In the genomic region with DNA sequence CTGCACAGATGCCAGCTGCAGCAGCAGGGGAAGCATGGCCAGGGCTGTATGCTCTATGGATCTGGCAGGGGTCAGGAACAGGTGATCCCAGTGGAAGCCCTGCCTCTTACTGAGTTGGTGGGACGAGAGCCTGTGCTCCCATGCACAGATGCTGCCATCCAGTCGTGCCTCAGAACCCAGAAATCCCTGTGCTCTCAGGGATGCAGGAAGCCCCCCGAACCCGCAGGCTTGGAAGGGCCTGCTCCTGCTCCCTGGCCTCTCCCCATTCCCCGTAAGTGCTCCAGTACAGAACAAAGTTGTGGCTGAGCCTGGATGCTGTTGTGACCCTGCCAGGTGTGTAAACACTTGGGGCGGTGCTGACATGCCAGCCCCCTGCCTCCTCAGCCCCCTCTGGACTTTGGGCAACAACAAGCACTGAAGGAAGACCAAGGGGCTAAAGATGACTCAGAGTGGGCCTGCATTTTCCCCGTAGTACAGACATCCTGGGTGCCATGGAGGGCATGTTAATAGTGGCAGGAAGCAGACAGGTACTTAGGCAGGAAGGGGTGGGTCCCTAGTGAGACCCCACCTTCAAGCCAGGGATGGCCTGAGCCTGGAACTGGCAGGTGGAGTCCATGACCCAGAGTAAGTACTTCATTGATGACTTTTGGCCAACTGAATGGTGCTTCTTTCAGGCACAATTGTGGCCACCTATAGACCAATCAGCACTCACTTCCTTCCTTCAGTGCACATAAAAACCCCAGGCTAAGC, we compare ENCODE assay signal across 23 cellular contexts.
DNase-seq lines count a peak whose midpoint lies in the region; ATAC-seq and TF ChIP-seq lines count a peak whose summit lies in the region.
"Had no signal": no experiment of that assay in that cellular context is flagged by ENCODE, and none has a peak within 500 bp of the region (broad histone marks: within the 10 kb centered on the region; RNA-seq: fewer than 3 reads in every experiment).

No MANE protein-coding gene starts in this region.

- no peaks in the 10 kb centered on the region for H3K27me3 Mint-ChIP-seq in activated T-helper 2 cell treated with anti-CD3 and anti-CD28 coated beads, Interferon-gamma antibody, Interleukin-2, Interleukin-4, amounts not matched to agents 10 μg/mL and 5 μg/mL and 100 μg/mL, durations not matched to agents 14 hours and 24 hours and 36 hours (ENCODE audit: low read depth)
- H3K27me3 Mint-ChIP-seq: CD4-positive, alpha-beta T cell; CD8-positive, alpha-beta memory T cell had no signal

- no peak overlapping the region for H3K4me3 Mint-ChIP-seq in stimulated activated effector memory CD8-positive, alpha-beta T cell treated with anti-CD3 and anti-CD28 coated beads, Interleukin-12 subunit alpha, Interleukin-12 subunit beta, amount 100 ng/mL, for 72 hours
- no peak overlapping the region for H3K4me3 Mint-ChIP-seq in activated T-helper 2 cell treated with anti-CD3 and anti-CD28 coated beads, Interferon-gamma antibody, Interleukin-2, Interleukin-4, amounts not matched to agents 10 μg/mL and 5 μg/mL and 100 μg/mL, durations not matched to agents 14 hours and 24 hours and 36 hours (ENCODE audit: low read depth)
- H3K4me3 Mint-ChIP-seq: CD14-positive monocyte; CD4-positive, alpha-beta T cell; CD8-positive, alpha-beta memory T cell; GM23338; H9 had no signal

- H3K9me3 Mint-ChIP-seq in stimulated activated effector memory CD8-positive, alpha-beta T cell treated with anti-CD3 and anti-CD28 coated beads, Interleukin-12 subunit alpha, Interleukin-12 subunit beta, amount 100 ng/mL, for 72 hours: peaks cover 5% of the 10 kb centered on the region
- H3K9me3 Mint-ChIP-seq in activated T-helper 2 cell treated with anti-CD3 and anti-CD28 coated beads, Interferon-gamma antibody, Interleukin-2, Interleukin-4, amounts not matched to agents 10 μg/mL and 5 μg/mL and 100 μg/mL, durations not matched to agents 14 hours and 24 hours and 36 hours: peaks cover 20% of the 10 kb centered on the region

- no peaks in the 10 kb centered on the region for H3K9me3 ChIP-seq in upper lobe of right lung
- no peaks in the 10 kb centered on the region for H3K9me3 ChIP-seq in SJCRH30 (replicated peaks)
- H3K9me3 ChIP-seq: A549, BE2C had no signal

- H3K4me3 ChIP-seq in upper lobe of right lung (no peak overlapping the region), SJCRH30 (no peak overlapping the region)
- H3K4me3 ChIP-seq: A549; BLaER1 treated with 17β-estradiol and CSF1 and Interleukin-3, amounts not matched to agents 10 nM and 100 nM; GM23338 had no signal

- DNase-seq in left ventricle myocardium superior: peak; percentile 9
- DNase-seq in cardiac septum (ENCODE audit: low spot score): no peak
- DNase-seq in sciatic nerve (ENCODE audit: low spot score): no peak
- DNase-seq in stimulated activated effector memory CD8-positive, alpha-beta T cell treated with anti-CD3 and anti-CD28 coated beads, Interleukin-12 subunit alpha, Interleukin-12 subunit beta, amount 100 ng/mL, for 72 hours (ENCODE audit: low spot score in 2 of 2): no peak
- no peak for DNase-seq in upper lobe of right lung
- DNase-seq in SJCRH30: no peak
- no peak for DNase-seq in activated T-helper 2 cell treated with anti-CD3 and anti-CD28 coated beads, Interferon-gamma antibody, Interleukin-2, Interleukin-4, amounts not matched to agents 10 μg/mL and 5 μg/mL and 100 μg/mL, durations not matched to agents 14 hours and 24 hours and 36 hours (ENCODE audit: low spot score)
- DNase-seq in DMS79 (lab: John Stamatoyannopoulos, UW): no peak
- DNase-seq: 8988T; ACHN; AML-193; BE2C; CD4-positive, alpha-beta T cell; CD8-positive, alpha-beta memory T cell; DMS 273 treated with DMSO at 0.1 percent for 48 hours; DMS79 treated with DMSO at 0.1 percent for 48 hours; GF-D8; H9 had no signal

- H3K27ac ChIP-seq in upper lobe of right lung (no peak overlapping the region), SJCRH30 (no peak overlapping the region)
- H3K27ac ChIP-seq: A549; BLaER1 treated with 17β-estradiol and CSF1 and Interleukin-3, amounts not matched to agents 10 nM and 100 nM had no signal

- H3K36me3 Mint-ChIP-seq in stimulated activated effector memory CD8-positive, alpha-beta T cell treated with anti-CD3 and anti-CD28 coated beads, Interleukin-12 subunit alpha, Interleukin-12 subunit beta, amount 100 ng/mL, for 72 hours: no peaks in the 10 kb centered on the region
- no peaks in the 10 kb centered on the region for H3K36me3 Mint-ChIP-seq in activated T-helper 2 cell treated with anti-CD3 and anti-CD28 coated beads, Interferon-gamma antibody, Interleukin-2, Interleukin-4, amounts not matched to agents 10 μg/mL and 5 μg/mL and 100 μg/mL, durations not matched to agents 14 hours and 24 hours and 36 hours (ENCODE audit: low read depth)
- H3K36me3 Mint-ChIP-seq: CD14-positive monocyte; CD8-positive, alpha-beta memory T cell had no signal

- H3K4me1 Mint-ChIP-seq in stimulated activated effector memory CD8-positive, alpha-beta T cell treated with anti-CD3 and anti-CD28 coated beads, Interleukin-12 subunit alpha, Interleukin-12 subunit beta, amount 100 ng/mL, for 72 hours: no peaks in the 10 kb centered on the region
- no peaks in the 10 kb centered on the region for H3K4me1 Mint-ChIP-seq in activated T-helper 2 cell treated with anti-CD3 and anti-CD28 coated beads, Interferon-gamma antibody, Interleukin-2, Interleukin-4, amounts not matched to agents 10 μg/mL and 5 μg/mL and 100 μg/mL, durations not matched to agents 14 hours and 24 hours and 36 hours (ENCODE audit: low read depth)
- H3K4me1 Mint-ChIP-seq: CD14-positive monocyte; CD8-positive, alpha-beta memory T cell; GM23338; H9 had no signal

- intact Hi-C loops in left ventricle myocardium superior (cut with micrococcal nuclease) (no loop called here), cardiac septum (cut with DNase I) (no loop called here), sciatic nerve (cut with DNase I) (no loop called here), upper lobe of right lung (cut with DNase I) (no loop called here)
- intact Hi-C loops in activated T-helper 2 cell treated with anti-CD3 and anti-CD28 coated beads, Interferon-gamma antibody, Interleukin-2, Interleukin-4, amounts not matched to agents 10 μg/mL and 5 μg/mL and 100 μg/mL, durations not matched to agents 14 hours and 24 hours and 36 hours (cut with micrococcal nuclease): no loop called here

- ATAC-seq in left ventricle myocardium superior (no peak), sciatic nerve (peak; percentile 10), upper lobe of right lung (peak; percentile 22)
- peak; percentile 34 for ATAC-seq in stimulated activated effector memory CD8-positive, alpha-beta T cell treated with anti-CD3 and anti-CD28 coated beads, Interleukin-12 subunit alpha, Interleukin-12 subunit beta, amount 100 ng/mL, for 72 hours
- ATAC-seq: A549, GM23338, HCT116 had no signal

- H3K27ac Mint-ChIP-seq in stimulated activated effector memory CD8-positive, alpha-beta T cell treated with anti-CD3 and anti-CD28 coated beads, Interleukin-12 subunit alpha, Interleukin-12 subunit beta, amount 100 ng/mL, for 72 hours: no peak overlapping the region
- no peak overlapping the region for H3K27ac Mint-ChIP-seq in activated T-helper 2 cell treated with anti-CD3 and anti-CD28 coated beads, Interferon-gamma antibody, Interleukin-2, Interleukin-4, amounts not matched to agents 10 μg/mL and 5 μg/mL and 100 μg/mL, durations not matched to agents 14 hours and 24 hours and 36 hours
- H3K27ac Mint-ChIP-seq: CD14-positive monocyte; CD4-positive, alpha-beta T cell; CD8-positive, alpha-beta memory T cell; GM23338; H9 had no signal

- no peaks in the 10 kb centered on the region for H3K36me3 ChIP-seq in upper lobe of right lung
- no peaks in the 10 kb centered on the region for H3K36me3 ChIP-seq in SJCRH30
- H3K36me3 ChIP-seq: BE2C; BLaER1 treated with 17β-estradiol and CSF1 and Interleukin-3, amounts not matched to agents 10 nM and 100 nM had no signal

- H3K27me3 ChIP-seq in upper lobe of right lung (no peaks in the 10 kb centered on the region), SJCRH30 (no peaks in the 10 kb centered on the region)
- H3K27me3 ChIP-seq: BE2C; BLaER1 treated with 17β-estradiol and CSF1 and Interleukin-3, amounts not matched to agents 10 nM and 100 nM had no signal

- H3K4me1 ChIP-seq in upper lobe of right lung (no peaks in the 10 kb centered on the region), SJCRH30 (no peaks in the 10 kb centered on the region)
- H3K4me1 ChIP-seq: A549; BE2C; BLaER1 treated with 17β-estradiol and CSF1 and Interleukin-3, amounts not matched to agents 10 nM and 100 nM had no signal

- no peak for TF ChIP-seq CTCF in upper lobe of right lung (IDR thresholded peaks at IDR 0.05)
